In genomic region chr5:132007399-132008162, GRCh38 we compare ENCODE assay signal across 1 cellular context.
A peak's percentile ranks its signal among the peaks of the same experiment; 100 is the strongest.
TF ChIP-seq lines count a peak whose summit lies in the region.

No MANE protein-coding gene starts in this region.

TF ChIP-seq in GM12878, 131 proteins besides CTCF, POLR2A, EP300 and RAD21 (continued from another document):
- TF ChIP-seq, protein P1, sequence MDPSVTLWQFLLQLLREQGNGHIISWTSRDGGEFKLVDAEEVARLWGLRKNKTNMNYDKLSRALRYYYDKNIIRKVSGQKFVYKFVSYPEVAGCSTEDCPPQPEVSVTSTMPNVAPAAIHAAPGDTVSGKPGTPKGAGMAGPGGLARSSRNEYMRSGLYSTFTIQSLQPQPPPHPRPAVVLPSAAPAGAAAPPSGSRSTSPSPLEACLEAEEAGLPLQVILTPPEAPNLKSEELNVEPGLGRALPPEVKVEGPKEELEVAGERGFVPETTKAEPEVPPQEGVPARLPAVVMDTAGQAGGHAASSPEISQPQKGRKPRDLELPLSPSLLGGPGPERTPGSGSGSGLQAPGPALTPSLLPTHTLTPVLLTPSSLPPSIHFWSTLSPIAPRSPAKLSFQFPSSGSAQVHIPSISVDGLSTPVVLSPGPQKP (IDR thresholded peaks at IDR 0.05; ENCODE audit: low read depth, low read length): no peak
- 0 out of 2 replicates have a peak, but pooled peaks have one; percentile 22 for TF ChIP-seq NR2F1 (conservative IDR thresholded peaks at IDR 0.05)
- TF ChIP-seq HDAC2 (IDR thresholded peaks at IDR 0.05): no peak
- TF ChIP-seq ATF2 (IDR thresholded peaks at IDR 0.05; ENCODE audit: low read length): no peak
- TF ChIP-seq SMC3 (IDR thresholded peaks at IDR 0.05; ENCODE audit: borderline replicate concordance, low read length): peak; percentile 91
- no peak for TF ChIP-seq TCF7 (IDR thresholded peaks at IDR 0.05; ENCODE audit: borderline replicate concordance)
- TF ChIP-seq SRF (IDR thresholded peaks at IDR 0.05; ENCODE audit: low read depth in 2 of 2, low read length in 2 of 2): no peak
- TF ChIP-seq YY1 (IDR thresholded peaks at IDR 0.05; ENCODE audit: low read depth, low read length): 0 out of 2 replicates have a peak, but pooled peaks have one; percentile 33
- TF ChIP-seq IKZF1 (conservative IDR thresholded peaks at IDR 0.05): no peak
